8 cellular contexts compared by ENCODE assay signal in the genomic region with DNA sequence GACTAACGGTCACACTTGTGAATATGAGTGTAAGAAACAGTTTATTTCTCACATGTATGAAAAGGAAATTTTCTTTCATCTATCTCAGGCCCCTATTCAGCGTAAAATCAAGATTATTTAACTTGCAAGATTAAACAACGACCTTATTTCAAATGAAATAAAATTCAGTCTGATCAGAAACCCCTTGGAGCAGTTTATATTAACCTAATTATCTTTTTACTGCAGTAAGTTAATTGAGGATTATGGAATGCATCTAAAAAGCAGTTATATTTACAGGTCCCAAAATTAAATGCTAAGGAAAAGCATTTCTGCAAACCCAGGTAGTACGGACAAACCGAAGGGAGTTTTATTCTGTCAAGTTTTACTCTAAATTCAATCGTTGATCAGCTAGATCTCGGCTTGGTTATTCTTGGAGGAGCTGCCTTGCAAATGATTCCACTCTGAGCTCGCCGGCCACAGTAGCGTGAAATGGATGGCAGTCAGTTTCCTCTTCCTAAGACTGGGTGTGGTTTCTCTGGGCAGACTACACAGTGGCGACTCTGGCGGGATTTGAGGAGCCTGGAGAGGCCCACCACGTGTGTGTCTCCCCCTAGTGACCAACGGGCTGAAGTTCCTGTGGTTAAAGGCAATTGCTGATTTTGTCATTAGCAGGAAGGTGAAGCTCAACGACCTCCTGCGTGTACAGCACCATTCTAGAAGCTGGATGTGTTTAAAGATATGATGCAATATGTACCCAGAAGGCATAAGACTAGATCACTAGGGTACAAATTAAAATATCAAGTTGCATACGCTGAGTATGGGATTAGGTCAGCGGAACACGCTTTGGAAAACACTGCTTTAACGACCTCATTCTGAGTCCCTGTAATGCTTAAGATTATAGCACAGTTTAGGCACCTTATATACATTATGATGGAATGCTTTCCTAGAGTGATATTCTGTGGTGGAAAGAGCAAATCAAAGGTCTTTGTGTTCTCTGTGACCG. TPM values are rescaled to one million over a fixed set of nuclear protein-coding genes. Genes with fewer than 3 reads are reported as not detected.
DNase-seq lines count a peak whose midpoint lies in the region; ATAC-seq and TF ChIP-seq lines count a peak whose summit lies in the region.

No MANE protein-coding gene starts in this region.

- DNase-seq in GM23338 (ENCODE audit: low spot score), result peak; percentile 95
- DNase-seq in LHCN-M2 (ENCODE audit: low read depth), result peak; percentile 99
- DNase-seq in RWPE1 (ENCODE audit: low spot score), result peak; percentile 86
- peak; percentile 91 for DNase-seq in activated effector memory CD4-positive, alpha-beta T cell treated with anti-CD3 and anti-CD28 coated beads, Interleukin-2, amount 50 U/mL, for 16 hours
- DNase-seq in foreskin keratinocyte, result peak; percentile 79 to 89
- DNase-seq in neural progenitor cell (ENCODE audit: low spot score), result peak; percentile 95
- DNase-seq in stromal cell of bone marrow (ENCODE audit: low read depth), result peak; percentile 90

- H3K27ac ChIP-seq in GM23338 (ENCODE audit: low read depth) (no peak overlapping the region), RWPE1 (peak overlapping the region; percentile 94), foreskin keratinocyte (peak overlapping the region; percentile 98), neural progenitor cell (no peak overlapping the region)

- H3K9me3 Mint-ChIP-seq in GM23338 (no peaks in the 10 kb centered on the region), neural progenitor cell (peaks cover 2% of the 10 kb centered on the region)

- H3K4me3 ChIP-seq in GM23338 (peak overlapping the region; percentile 57), neural progenitor cell (peak overlapping the region; percentile 83)

- H2AFZ ChIP-seq in GM23338, result peak overlapping the region; percentile 98; the same call in 1 of the 2 replicates
- peak overlapping the region; percentile 91 for H2AFZ ChIP-seq in neural progenitor cell (replicated peaks)

- CTCF ChIA-PET in RWPE1 (lab: Yijun Ruan, JAX), result interaction anchor here (0.6 to 1.9 kb wide), 34 partner anchors 9 to 634 kb away, joined by 3 to 21 read pairs (median 4); partner anchors contain the start of genes PLEKHA3 and RBM45

- H4K20me1 ChIP-seq in GM23338 (replicated peaks; ENCODE audit: insufficient read depth) (no peaks in the 10 kb centered on the region), neural progenitor cell (ENCODE audit: low read depth) (no peaks in the 10 kb centered on the region)

- peaks cover 7% of the 10 kb centered on the region; the same call in 2 of the 3 replicates for H3K4me1 Mint-ChIP-seq in GM23338
- H3K4me1 Mint-ChIP-seq in neural progenitor cell, result peaks cover 17% of the 10 kb centered on the region

- no peaks in the 10 kb centered on the region for H3K27me3 ChIP-seq in GM23338 (ENCODE audit: insufficient read depth)
- no peaks in the 10 kb centered on the region for H3K27me3 ChIP-seq in foreskin keratinocyte
- no peaks in the 10 kb centered on the region for H3K27me3 ChIP-seq in neural progenitor cell

- no peaks in the 10 kb centered on the region for H3F3A ChIP-seq in GM23338 (replicated peaks; ENCODE audit: low read depth)
- peaks cover 6% of the 10 kb centered on the region for H3F3A ChIP-seq in neural progenitor cell (ENCODE audit: low read depth)

- peaks cover 3% of the 10 kb centered on the region; the same call in 1 of the 2 replicates for H3K4me1 ChIP-seq in ES-I3 (ENCODE audit: insufficient read depth, low read length)
- H3K4me1 ChIP-seq in GM23338 (ENCODE audit: insufficient read depth), result no peaks in the 10 kb centered on the region
- peaks cover 22% of the 10 kb centered on the region for H3K4me1 ChIP-seq in foreskin keratinocyte
- H3K4me1 ChIP-seq in neural progenitor cell, result peaks cover 4% of the 10 kb centered on the region

- 0 out of 2 replicates have a peak, but pooled peaks cover 7% of the 10 kb centered on the region for H3K79me2 ChIP-seq in GM23338 (replicated peaks; ENCODE audit: insufficient read depth)
- H3K79me2 ChIP-seq in neural progenitor cell (ENCODE audit: low read depth), result peaks cover 9% of the 10 kb centered on the region

- H3K36me3 ChIP-seq in ES-I3 (ENCODE audit: insufficient read depth, low read length) (no peaks in the 10 kb centered on the region), GM23338 (ENCODE audit: insufficient read depth) (no peaks in the 10 kb centered on the region), neural progenitor cell (no peaks in the 10 kb centered on the region)

- peak; percentile 90 to 95 for TF ChIP-seq CTCF in GM23338 (conservative IDR thresholded peaks at IDR 0.05; ENCODE audit: low read depth in 2 of 2)
- TF ChIP-seq CTCF in RWPE1 (conservative IDR thresholded peaks at IDR 0.05; ENCODE audit: low read depth), result peak; percentile 93
- TF ChIP-seq CTCF in foreskin keratinocyte (conservative IDR thresholded peaks at IDR 0.05), result peak; percentile 97
- TF ChIP-seq CTCF in neural progenitor cell (IDR thresholded peaks at IDR 0.05), result peak; percentile 93

- POLR2A ChIA-PET in RWPE1 (lab: Yijun Ruan, JAX; ENCODE audit: low non-redundant PET), result no interaction called here

- H3K27me3 Mint-ChIP-seq in GM23338 (ENCODE audit: insufficient read depth, low read depth, poor library complexity) (peaks cover 7% of the 10 kb centered on the region), neural progenitor cell (ENCODE audit: insufficient read depth, low read depth) (peaks cover 6% of the 10 kb centered on the region)

- peak overlapping the region; percentile 78 for H3K4me2 ChIP-seq in GM23338
- H3K4me2 ChIP-seq in neural progenitor cell, result peak overlapping the region; percentile 87

- ATAC-seq in GM23338 (peak; percentile 90), foreskin keratinocyte (peak; percentile 80)

- H3K9me2 ChIP-seq in GM23338 (ENCODE audit: insufficient read depth), result no peaks in the 10 kb centered on the region

- peak overlapping the region; percentile 97 for H3K27ac Mint-ChIP-seq in GM23338
- peak overlapping the region; percentile 95 for H3K27ac Mint-ChIP-seq in neural progenitor cell

- H3K9me3 ChIP-seq in ES-I3 (ENCODE audit: control insufficient read depth, insufficient read depth, low read length) (no peaks in the 10 kb centered on the region), neural progenitor cell (ENCODE audit: low read depth) (no peaks in the 10 kb centered on the region)

- H3K4me3 Mint-ChIP-seq in GM23338, result peak overlapping the region; percentile 85
- H3K4me3 Mint-ChIP-seq in neural progenitor cell, result peak overlapping the region; percentile 90

- H3K9ac ChIP-seq in ES-I3 (ENCODE audit: low read depth, low read length), result peak overlapping the region; percentile 67
- peak overlapping the region; percentile 78 for H3K9ac ChIP-seq in neural progenitor cell

- H3K36me3 Mint-ChIP-seq in GM23338 (ENCODE audit: low read depth) (no peaks in the 10 kb centered on the region), neural progenitor cell (no peaks in the 10 kb centered on the region)

TF ChIP-seq in GM23338, 12 proteins besides CTCF, POLR2A, EP300 and RAD21 (continues in another document):
- TF ChIP-seq STAT1 (IDR thresholded peaks at IDR 0.05; ENCODE audit: unreplicated experiment) (no peak), POLR2AphosphoS5 (IDR thresholded peaks at IDR 0.05; ENCODE audit: low read depth) (peak; percentile 40; the same call in 1 of the 2 replicates), CREB1 (CRISPR knock-in tag; IDR thresholded peaks at IDR 0.05; ENCODE audit: low read depth) (no peak)

RNA-seq across cellular contexts. Expression of gene PRKRA, which starts 36.4 kb away (rescaled TPM):
- total RNA-seq in GM23338 (2014; rRNA removed; shearing (Covaris generic)), result 63.8 and 67.1 TPM in 2 replicates
- 38.6 and 44.0 TPM in 2 replicates for polyA plus RNA-seq in GM23338 (2016; fragmentation: Nextera tagmentation; extraction: Ambion mirVana)
- 79.6 and 95.5 TPM in 2 replicates for total RNA-seq in LHCN-M2 (2014; rRNA removed)
- polyA plus RNA-seq in LHCN-M2 (2012), result 43.0 TPM
- 32.0 and 33.6 TPM in 2 replicates for total RNA-seq in foreskin keratinocyte
- polyA plus RNA-seq in foreskin keratinocyte, result 20.7 and 23.8 TPM in 2 replicates
- total RNA-seq in neural progenitor cell (ENCODE audit: low replicate concordance), result 120 and 135 TPM in 2 replicates

RNA-seq across cellular contexts. Expression of gene PJVK, which starts 36.6 kb away (rescaled TPM):
- total RNA-seq in GM23338 (2014; rRNA removed; shearing (Covaris generic)), result 2.1 and 3.0 TPM in 2 replicates
- polyA plus RNA-seq in GM23338 (2016; fragmentation: Nextera tagmentation; extraction: Ambion mirVana) (1.5 and 1.6 TPM in 2 replicates), foreskin keratinocyte (0.75 and 1.3 TPM in 2 replicates)
- total RNA-seq in LHCN-M2 (2014; rRNA removed) (1.1 and 2.1 TPM in 2 replicates), foreskin keratinocyte (0.81 and 2.0 TPM in 2 replicates), neural progenitor cell (ENCODE audit: low replicate concordance) (3.0 and 4.4 TPM in 2 replicates)
- polyA plus RNA-seq in LHCN-M2 (2012), result 1.2 TPM

Comparison
In these comparisons a context has a peak if more than half of its experiments do, and no peak if none do; other contexts are left out.
1. H3K27ac ChIP-seq: peak in RWPE1 (single experiment) and foreskin keratinocyte (single experiment); none in GM23338 (single experiment) and neural progenitor cell (single experiment).
2. Peak in every context shown above with its lines, with median percentiles within 50 percentile points of each other: DNase-seq and CTCF ChIP-seq.